Comparison of ENCODE assay signal across 8 cellular contexts in the genomic region with DNA sequence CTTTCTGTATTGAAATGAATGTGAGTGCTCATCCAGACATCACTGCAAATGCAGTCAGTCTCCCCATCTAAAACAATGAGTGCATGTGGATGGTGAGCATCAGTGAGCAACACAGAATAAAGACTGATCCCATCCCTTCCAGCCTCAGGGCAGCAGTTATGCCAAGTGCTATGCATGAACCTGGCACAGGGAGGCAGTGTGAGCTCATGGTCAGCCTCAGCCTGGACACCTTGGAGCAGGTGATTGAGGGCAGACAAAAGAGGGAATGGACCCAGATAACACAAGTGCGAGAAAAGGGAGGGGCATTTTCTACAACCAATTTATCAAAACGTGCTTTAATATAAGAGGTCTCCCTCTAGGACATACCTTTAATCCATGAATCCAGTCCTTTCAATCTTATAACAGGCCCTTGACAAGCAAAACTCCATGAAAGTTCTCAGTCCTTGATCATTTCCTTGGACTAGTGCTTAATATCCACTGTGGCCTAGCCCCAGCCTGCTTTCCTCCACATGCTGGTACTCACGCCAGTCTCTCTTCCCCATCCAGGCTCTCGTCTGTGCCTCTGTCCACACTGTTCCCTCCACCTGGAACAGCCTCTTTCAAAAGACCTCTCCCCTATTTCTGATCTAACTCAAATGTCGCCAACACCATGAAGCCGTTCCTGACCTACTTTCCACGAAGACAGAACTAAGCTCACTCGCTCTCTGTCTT. TPM values are rescaled to one million over a fixed set of nuclear protein-coding genes. Genes with fewer than 3 reads are reported as not detected.
DNase-seq lines count a peak whose midpoint lies in the region; ATAC-seq, FAIRE-seq and TF ChIP-seq lines count a peak whose summit lies in the region.

No MANE protein-coding gene starts in this region.

- H3K27me3 ChIP-seq in ovary, result no peaks in the 10 kb centered on the region

- intact Hi-C loops in mucosa of descending colon (cut with DNase I, micrococcal nuclease), result loop anchor here (5.0 to 10.0 kb wide), 2 partner anchors 114 to 116 kb away; no protein-coding TSS in a partner anchor
- intact Hi-C loops in ovary (cut with DNase I), result no loop called here

- H3K36me3 ChIP-seq in mucosa of descending colon (ENCODE audit: low read depth) (no peaks in the 10 kb centered on the region), ovary (no peaks in the 10 kb centered on the region)

- no peak for TF ChIP-seq EP300 in ovary (IDR thresholded peaks at IDR 0.05)

- ATAC-seq in mucosa of descending colon, result peak; percentile 79
- no peak for ATAC-seq in GM21786 (IDR thresholded peaks at IDR 0.05; ENCODE audit: unreplicated experiment)
- no peak for ATAC-seq in GM18861 (IDR thresholded peaks at IDR 0.05; ENCODE audit: unreplicated experiment)
- no peak for ATAC-seq in HG03159 (IDR thresholded peaks at IDR 0.05; ENCODE audit: unreplicated experiment)

- TF ChIP-seq CTCF in D721Med (IDR thresholded peaks at IDR 0.05; ENCODE audit: insufficient read depth, missing control alignments) (peak; percentile 82), mucosa of descending colon (IDR thresholded peaks at IDR 0.05) (no peak), ovary (IDR thresholded peaks at IDR 0.05) (no peak)

- DNase-seq in D721Med (ENCODE audit: insufficient read length, low spot score) (no peak), NAMALWA (ENCODE audit: low spot score) (peak; percentile 5), dermis blood vessel endothelial cell (peak; percentile 71), mucosa of descending colon (peak in 2 of 3 donors; percentile 58 to 61), ovary (no peak)

- TF ChIP-seq POLR2A in ovary (IDR thresholded peaks at IDR 0.05), result no peak

- no peak overlapping the region for H3K27ac ChIP-seq in ovary

- WGBS in ovary, 3 donors, result 84 to 87% (median 85%) methylated on average over 8 of the region's 8 CpGs

- H3K4me3 ChIP-seq in mucosa of descending colon, result no peak overlapping the region
- H3K4me3 ChIP-seq in ovary, result no peak overlapping the region

- FAIRE-seq in D721Med (lab: Jason Lieb, UNC), result no peak

- H3K4me1 ChIP-seq in mucosa of descending colon (ENCODE audit: low read depth), result no peaks in the 10 kb centered on the region
- H3K4me1 ChIP-seq in ovary (ENCODE audit: insufficient read depth), result no peaks in the 10 kb centered on the region

- H3K9me3 ChIP-seq in mucosa of descending colon (no peaks in the 10 kb centered on the region), ovary (no peaks in the 10 kb centered on the region)

RNA-seq across cellular contexts. Expression of gene LRRC55, which starts 50.5 kb away (rescaled TPM):
- total RNA-seq in dermis blood vessel endothelial cell (0.05 and 0.34 TPM in 2 replicates), mucosa of descending colon (1 to 10 TPM in 1 of 3 donors, under 1 TPM in 1, not detected in 1; 0.19 to 1.4 TPM), ovary (under 1 TPM in 5 of 7 donors, not detected in 2; 0.05 to 0.20 (median 0.11) TPM)
- under 1 TPM; 0.11 to 0.48 TPM for polyA plus RNA-seq in ovary

Comparison
In these comparisons a context has a peak if more than half of its experiments do, and no peak if none do; other contexts are left out.
1. DNase-seq: peak in NAMALWA (single experiment), dermis blood vessel endothelial cell (single experiment) and mucosa of descending colon (2 of 3); none in D721Med (single experiment) and ovary (0 of 5).
2. intact Hi-C loops: an anchor here in mucosa of descending colon (5.0 to 10.0 kb wide); none called in ovary.